In genomic region chr6:7112741-7113313, GRCh38 we compare ENCODE assay signal across 8 cellular contexts. TPM values are rescaled to one million over a fixed set of nuclear protein-coding genes. Genes with fewer than 3 reads are reported as not detected.
A peak's percentile ranks its signal among the peaks of the same experiment; 100 is the strongest.
DNase-seq lines count a peak whose midpoint lies in the region; ATAC-seq and TF ChIP-seq lines count a peak whose summit lies in the region.

No MANE protein-coding gene starts in this region.

- peak overlapping the region; percentile 37 to 89 (median 85) for H3K27ac Mint-ChIP-seq in CD4-positive, alpha-beta memory T cell
- no peak overlapping the region for H3K27ac Mint-ChIP-seq in neural crest cell (ENCODE audit: unreplicated experiment)

- no peak overlapping the region for H3K4me3 ChIP-seq in CD4-positive, alpha-beta memory T cell (ENCODE audit: low read length in 2 of 2)
- peak overlapping the region; percentile 50 to 55 for H3K4me3 ChIP-seq in duodenal mucosa (ENCODE audit: low read depth in 1 of 2, low read length in 2 of 2)

- H3K4me1 Mint-ChIP-seq in CD4-positive, alpha-beta memory T cell = peaks cover 50 to 79% (median 64%) of the 10 kb centered on the region in 4 donors
- H3K4me1 Mint-ChIP-seq in neural crest cell = peaks cover 37% of the 10 kb centered on the region

- H3K27me3 Mint-ChIP-seq in CD4-positive, alpha-beta memory T cell = no peaks in the 10 kb centered on the region
- H3K27me3 Mint-ChIP-seq in neural crest cell (ENCODE audit: low read depth) = peaks cover 28% of the 10 kb centered on the region

- peaks cover 0 to 13% of the 10 kb centered on the region in 2 donors for H3K36me3 Mint-ChIP-seq in CD4-positive, alpha-beta memory T cell
- H3K36me3 Mint-ChIP-seq in neural crest cell (ENCODE audit: low read depth) = no peaks in the 10 kb centered on the region

- H3K36me3 ChIP-seq in CD4-positive, alpha-beta memory T cell (ENCODE audit: insufficient read depth, low read length) = no peaks in the 10 kb centered on the region
- H3K36me3 ChIP-seq in duodenal mucosa (ENCODE audit: control insufficient read depth in 1 of 2, insufficient read depth in 2 of 2, low read length in 2 of 2) = no peaks in the 10 kb centered on the region

- peak in 4 of 5 donors; percentile 18 to 52 (median 24) for DNase-seq in CD4-positive, alpha-beta memory T cell
- DNase-seq in SW480 (ENCODE audit: low spot score) (peak; percentile 20), neural crest cell (ENCODE audit: low read depth, low spot score) (no peak), superior temporal gyrus (ENCODE audit: extremely low spot score) (no peak), C1 segment of cervical spinal cord (lab: John Stamatoyannopoulos, UW) (no peak), NCI-H345 treated with DMSO at 0.1 percent for 48 hours (lab: John Stamatoyannopoulos, UW; ENCODE audit: unreplicated experiment) (no peak)

- POLR2A ChIA-PET in CD4-positive, alpha-beta memory T cell (lab: Charles Lee; ENCODE audit: partially characterized antibody) = interaction anchor here (1.0 to 1.3 kb wide), 2 partner anchors 14 to 25 kb away, joined by 3 read pairs; no protein-coding TSS in a partner anchor

- H3K4me1 ChIP-seq in CD4-positive, alpha-beta memory T cell (ENCODE audit: insufficient read depth, low read length) = peaks cover 68% of the 10 kb centered on the region
- peaks cover 49 to 69% of the 10 kb centered on the region in 2 donors for H3K4me1 ChIP-seq in duodenal mucosa (ENCODE audit: control insufficient read depth in 1 of 2, insufficient read depth in 2 of 2, low read length in 2 of 2)

- H3K9me3 Mint-ChIP-seq in CD4-positive, alpha-beta memory T cell = no peaks in the 10 kb centered on the region
- H3K9me3 Mint-ChIP-seq in neural crest cell = no peaks in the 10 kb centered on the region

- ATAC-seq in HG02798 (IDR thresholded peaks at IDR 0.05; ENCODE audit: poor library complexity, unreplicated experiment) = peak; percentile 34

- H3K27me3 ChIP-seq in CD4-positive, alpha-beta memory T cell (ENCODE audit: insufficient read depth, low read length) = no peaks in the 10 kb centered on the region
- no peaks in the 10 kb centered on the region for H3K27me3 ChIP-seq in duodenal mucosa (ENCODE audit: control insufficient read depth in 1 of 2, insufficient read depth in 2 of 2, low read length in 2 of 2)

- intact Hi-C loops in CD4-positive, alpha-beta memory T cell (cut with micrococcal nuclease) = no loop called here

- peak overlapping the region; percentile 51 to 89 (median 68) for H3K4me3 Mint-ChIP-seq in CD4-positive, alpha-beta memory T cell
- peak overlapping the region; percentile 3 for H3K4me3 Mint-ChIP-seq in neural crest cell

- no peak overlapping the region for H3K27ac ChIP-seq in CD4-positive, alpha-beta memory T cell (ENCODE audit: low read depth, low read length)
- no peak overlapping the region for H3K27ac ChIP-seq in duodenal mucosa (ENCODE audit: low read depth, low read length)

- H3K9me3 ChIP-seq in CD4-positive, alpha-beta memory T cell (ENCODE audit: control insufficient read depth in 1 of 2, low read length in 2 of 2) = no peaks in the 10 kb centered on the region
- no peaks in the 10 kb centered on the region for H3K9me3 ChIP-seq in duodenal mucosa (ENCODE audit: control insufficient read depth in 1 of 2, low read length in 2 of 2)

- H3K9ac ChIP-seq in duodenal mucosa (ENCODE audit: low read depth in 1 of 2, low read length in 2 of 2) = peak overlapping the region; percentile 30 to 44

- CTCF ChIA-PET in CD4-positive, alpha-beta memory T cell (lab: Charles Lee; ENCODE audit: partially characterized antibody) = no interaction called here

- no peak for TF ChIP-seq CTCF in neural crest cell (conservative IDR thresholded peaks at IDR 0.05)

RNA-seq across cellular contexts. Expression of gene RREB1, which starts 5.1 kb away (rescaled TPM):
- total RNA-seq in CD4-positive, alpha-beta memory T cell = 10 to 100 TPM; 43.0 to 43.4 TPM
- polyA plus RNA-seq in CD4-positive, alpha-beta memory T cell = 1 to 10 TPM in 1 of 2 donors, under 1 TPM in 1; 0.50 to 7.4 TPM
- 28.3 TPM in 2 replicates for total RNA-seq in neural crest cell

Comparison
In these comparisons a context has a peak if more than half of its experiments do, and no peak if none do; other contexts are left out.
1. DNase-seq: peak in CD4-positive, alpha-beta memory T cell (4 of 5) and SW480 (single experiment); none in neural crest cell (single experiment), superior temporal gyrus (single experiment), C1 segment of cervical spinal cord (0 of 14) and NCI-H345 treated with DMSO at 0.1 percent for 48 hours (single experiment).
2. H3K4me3 ChIP-seq: peak in duodenal mucosa (2 of 2); none in CD4-positive, alpha-beta memory T cell (0 of 2).